Comparison of ENCODE assay signal across 23 cellular contexts in the genomic region with DNA sequence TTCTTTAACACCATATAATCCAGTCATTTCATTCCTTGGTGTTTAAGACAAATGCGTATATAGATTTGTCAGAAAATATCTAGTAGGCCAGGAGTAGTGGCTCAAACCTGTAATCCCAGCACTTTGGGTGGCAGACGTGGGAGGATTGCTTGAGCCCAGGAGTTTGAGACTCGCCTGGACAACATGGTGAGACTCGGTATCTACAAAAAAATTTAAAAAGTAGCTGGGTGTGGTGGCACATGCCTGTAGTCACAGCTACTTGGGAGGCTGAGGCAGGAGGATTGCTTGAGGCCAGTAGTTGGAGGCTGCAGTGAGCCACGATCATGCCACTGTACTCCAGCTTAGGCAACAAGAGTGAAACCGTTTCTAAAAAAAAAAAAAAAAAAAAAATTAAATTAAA. TPM values are rescaled to one million over a fixed set of nuclear protein-coding genes. Genes with fewer than 3 reads are reported as not detected.
DNase-seq lines count a peak whose midpoint lies in the region; ATAC-seq, FAIRE-seq and TF ChIP-seq lines count a peak whose summit lies in the region.
"Had no signal": no experiment of that assay in that cellular context is flagged by ENCODE, and none has a peak within 500 bp of the region (broad histone marks: within the 10 kb centered on the region; RNA-seq: fewer than 3 reads in every experiment).

No MANE protein-coding gene starts in this region.

- H3K4me1 ChIP-seq in HepG2 (ENCODE audit: insufficient read depth, low read length) (peaks cover 23% of the 10 kb centered on the region), right lobe of liver (peaks cover 0 to 13% (median 4%) of the 10 kb centered on the region in 4 donors), osteoblast (ENCODE audit: insufficient read depth, low read length) (peaks cover 10% of the 10 kb centered on the region)
- H3K4me1 ChIP-seq: BE2C, Caco-2 had no signal

- H3K4me2 ChIP-seq in HepG2 (ENCODE audit: low read depth, low read length) (no peak overlapping the region), osteoblast (ENCODE audit: insufficient read depth, low read length) (no peak overlapping the region)
- H3K4me2 ChIP-seq: A549; BLaER1 treated with 17β-estradiol and CSF1 and Interleukin-3, amounts not matched to agents 10 nM and 100 nM; GM23338 had no signal

- no peak for TF ChIP-seq RAD21 in HepG2 (CRISPR knock-in tag; IDR thresholded peaks at IDR 0.05)

- no peak for ATAC-seq in HepG2
- no peak for ATAC-seq in right lobe of liver
- ATAC-seq: A549, GM23338, HCT116 had no signal

- H2AFZ ChIP-seq in HepG2 (ENCODE audit: low read length): no peak overlapping the region
- H2AFZ ChIP-seq in osteoblast (ENCODE audit: low read length): no peak overlapping the region

- peak overlapping the region; percentile 42 to 43 (median 42) for H3K4me3 Mint-ChIP-seq in nephron
- H3K4me3 Mint-ChIP-seq: CD14-positive monocyte; CD4-positive, alpha-beta memory T cell; GM23338; H9 had no signal

- no peaks in the 10 kb centered on the region for H3K9me3 ChIP-seq in HepG2 (ENCODE audit: low read length)
- H3K9me3 ChIP-seq in right lobe of liver: no peaks in the 10 kb centered on the region
- H3K9me3 ChIP-seq in osteoblast (ENCODE audit: low read depth, low read length): no peaks in the 10 kb centered on the region
- H3K9me3 ChIP-seq: A549; BE2C; BLaER1 treated with 17β-estradiol and CSF1 and Interleukin-3, amounts not matched to agents 10 nM and 100 nM; Caco-2 had no signal

- FAIRE-seq in HepG2 (lab: Jason Lieb, UNC): no peak
- FAIRE-seq: A549, G401.6, GM12892, GM19239 had no signal

- TF ChIP-seq POLR2A in HepG2 (IDR thresholded peaks at IDR 0.05; ENCODE audit: insufficient read depth in 1 of 2, low read depth in 2 of 2, low read length in 2 of 2) (no peak), right lobe of liver (IDR thresholded peaks at IDR 0.05) (no peak)

- H3K4me1 Mint-ChIP-seq in nephron: peaks cover 11% of the 10 kb centered on the region

- H3K4me3 ChIP-seq in HepG2 (replicated peaks in 1 of 3; ENCODE audit: insufficient read depth in 1 of 3, low read depth in 2 of 3, low read length in 3 of 3): no peak overlapping the region
- no peak overlapping the region for H3K4me3 ChIP-seq in right lobe of liver
- H3K4me3 ChIP-seq in osteoblast (ENCODE audit: insufficient read depth, low read length): no peak overlapping the region
- H3K4me3 ChIP-seq in brain microvascular endothelial cell (ENCODE audit: low read depth, low read length): no peak overlapping the region
- H3K4me3 ChIP-seq: A549; BLaER1 treated with 17β-estradiol and CSF1 and Interleukin-3, amounts not matched to agents 10 nM and 100 nM; GM23338 had no signal

- TF ChIP-seq CTCF in HepG2 (CRISPR knock-in tag; IDR thresholded peaks at IDR 0.05) (no peak), right lobe of liver (IDR thresholded peaks at IDR 0.05) (no peak), nephron (IDR thresholded peaks at IDR 0.05; ENCODE audit: unreplicated experiment in 3 of 3) (no peak), osteoblast (IDR thresholded peaks at IDR 0.05; ENCODE audit: extremely low read depth, low read depth, low read length) (no peak), brain microvascular endothelial cell (IDR thresholded peaks at IDR 0.05; ENCODE audit: low read depth, low read length, missing control alignments) (no peak)

- POLR2A ChIA-PET in HepG2 (lab: Yijun Ruan, JAX): no interaction called here

- peaks cover 5% of the 10 kb centered on the region for H3K27me3 Mint-ChIP-seq in nephron (ENCODE audit: low read depth)

- peaks cover 10% of the 10 kb centered on the region for H3K79me2 ChIP-seq in HepG2 (ENCODE audit: insufficient read depth, low read length)
- H3K79me2 ChIP-seq in osteoblast (ENCODE audit: insufficient read depth, low read length): peaks cover 20% of the 10 kb centered on the region

- intact Hi-C loops in HepG2 (cut with micrococcal nuclease; ENCODE audit: unreplicated experiment): loop anchor here (10.0 kb wide), 1 partner anchor 293 kb away; no protein-coding TSS in a partner anchor
- intact Hi-C loops in right lobe of liver (cut with DNase I): no loop called here

- no peaks in the 10 kb centered on the region for H3K9me3 Mint-ChIP-seq in nephron
- H3K9me3 Mint-ChIP-seq: GM23338, H9 had no signal

- no peak overlapping the region for H3K27ac ChIP-seq in HepG2 (ENCODE audit: extremely low read length, insufficient read depth, low read length)
- H3K27ac ChIP-seq in right lobe of liver: no peak overlapping the region
- H3K27ac ChIP-seq in osteoblast (ENCODE audit: low read depth, low read length): no peak overlapping the region
- H3K27ac ChIP-seq in brain microvascular endothelial cell: no peak overlapping the region
- H3K27ac ChIP-seq: A549; BLaER1 treated with 17β-estradiol and CSF1 and Interleukin-3, amounts not matched to agents 10 nM and 100 nM had no signal

- H3K36me3 ChIP-seq in HepG2 (replicated peaks in 1 of 2; ENCODE audit: control insufficient read depth in 1 of 2, insufficient read depth in 2 of 2, low read length in 2 of 2) (peaks cover 0 to 5% of the 10 kb centered on the region in 2 experiments; a peak in 2 of 5 replicates), right lobe of liver (peaks cover 0 to 9% (median 5%) of the 10 kb centered on the region in 4 donors), osteoblast (ENCODE audit: insufficient read depth, low read length) (peaks cover 5% of the 10 kb centered on the region), brain microvascular endothelial cell (replicated peaks) (peaks cover 4% of the 10 kb centered on the region)
- H3K36me3 ChIP-seq: BE2C had no signal

- H3K36me3 Mint-ChIP-seq in nephron (ENCODE audit: low read depth): peaks cover 5% of the 10 kb centered on the region

- no peaks in the 10 kb centered on the region for H3K27me3 ChIP-seq in HepG2 (ENCODE audit: control insufficient read depth in 1 of 2, insufficient read depth in 2 of 2, low read length in 2 of 2)
- no peaks in the 10 kb centered on the region for H3K27me3 ChIP-seq in right lobe of liver
- H3K27me3 ChIP-seq in osteoblast (ENCODE audit: insufficient read depth, low read length): no peaks in the 10 kb centered on the region
- no peaks in the 10 kb centered on the region for H3K27me3 ChIP-seq in brain microvascular endothelial cell (replicated peaks)
- H3K27me3 ChIP-seq: BE2C; BLaER1 treated with 17β-estradiol and CSF1 and Interleukin-3, amounts not matched to agents 10 nM and 100 nM had no signal

- TF ChIP-seq EP300 in HepG2 (IDR thresholded peaks at IDR 0.05; ENCODE audit: low read depth in 2 of 2, low read length in 2 of 2) (no peak), HepG2 (CRISPR knock-in tag; IDR thresholded peaks at IDR 0.05; ENCODE audit: borderline replicate concordance) (no peak)

- CTCF ChIA-PET in HepG2 (lab: Yijun Ruan, JAX; ENCODE audit: low intra/inter-chr PET ratio, low total read pairs): no interaction called here

- in situ Hi-C loops in HepG2 (cut with HindIII; ENCODE audit: extremely low pct_ligation_motif_present, low pct_unique_long_range_greater_than_20kb) (no loop called here), brain microvascular endothelial cell (cut with HindIII; ENCODE audit: low pct_ligation_motif_present, low sequenced_read_pairs) (no loop called here)

- no peaks in the 10 kb centered on the region; the same call in 1 of the 2 replicates for H4K20me1 ChIP-seq in HepG2 (ENCODE audit: insufficient read depth, low read length)
- H4K20me1 ChIP-seq in osteoblast (ENCODE audit: insufficient read depth, low read length): peaks cover 5% of the 10 kb centered on the region

- DNase-seq in HepG2 (ENCODE audit: low spot score): no peak
- DNase-seq in right lobe of liver: no peak
- peak; percentile 23 for DNase-seq in osteoblast (ENCODE audit: insufficient read length, low spot score, missing footprints)
- no peak for DNase-seq in NCI-H345 (lab: John Stamatoyannopoulos, UW)
- DNase-seq in brain microvascular endothelial cell: no peak
- DNase-seq: 8988T; ACHN; AML-193; BE2C; Caco-2; CD4-positive, alpha-beta memory T cell; DMS153; DND-41; H9 had no signal

- H3K9ac ChIP-seq in HepG2 (ENCODE audit: insufficient read depth, low read depth, low read length): no peak overlapping the region
- H3K9ac ChIP-seq: BLaER1 treated with 17β-estradiol and CSF1 and Interleukin-3, amounts not matched to agents 10 nM and 100 nM had no signal

- no TSS peak for BruUV-seq in HepG2 (replicated peaks; lab: Mats Ljungman, UMichigan)

- H3K27ac Mint-ChIP-seq in nephron: no peak overlapping the region
- H3K27ac Mint-ChIP-seq: CD14-positive monocyte had no signal

- WGBS in HepG2 (ENCODE audit: low lambda C conversion rate): 57% methylated on average over 6 of the region's 6 CpGs
- 92% methylated on average over 6 of the region's 6 CpGs for WGBS in right lobe of liver (ENCODE audit: insufficient coverage, low coverage, low lambda C conversion rate, missing lambda C conversion rate)

RNA-seq across cellular contexts. Expression of a gene that starts 1.9 kb away (rescaled TPM):
- total RNA-seq in HepG2 (2016; rRNA removed; fragmentation: Illumina TruSeq; extraction: Trizol): 32.1 and 32.8 TPM in 2 replicates
- total RNA-seq in HepG2 (2016; cell fraction: cytosol; rRNA removed; fragmentation: Illumina TruSeq; extraction: Trizol; ENCODE audit: low read depth): 13.1 and 13.6 TPM in 2 replicates
- 31.6 and 34.2 TPM in 2 replicates for total RNA-seq in HepG2 (2016; cell fraction: insoluble cytoplasmic fraction; rRNA removed; fragmentation: Illumina TruSeq; extraction: Trizol)
- total RNA-seq in HepG2 (2016; cell fraction: membrane; rRNA removed; fragmentation: Illumina TruSeq; extraction: Trizol): 27.7 and 29.6 TPM in 2 replicates
- total RNA-seq in HepG2 (2016; cell fraction: nucleus; rRNA removed; fragmentation: Illumina TruSeq; extraction: Trizol): 21.4 and 25.0 TPM in 2 replicates
- 27.1 and 34.1 TPM in 2 replicates for polyA plus RNA-seq in HepG2 (2011; rRNA removed)
- polyA plus RNA-seq in HepG2 (2011; cell fraction: cytosol; rRNA removed): 24.2 and 25.0 TPM in 2 replicates
- 50.1 and 52.8 TPM in 2 replicates for polyA plus RNA-seq in HepG2 (2011; cell fraction: nucleus; rRNA removed)
- 21.2 and 22.8 TPM in 2 replicates for polyA plus RNA-seq in HepG2 (2012)
- polyA plus RNA-seq in HepG2 (2016; cell fraction: cytosol; fragmentation: Illumina TruSeq; extraction: Trizol; ENCODE audit: low read depth): 12.6 and 13.3 TPM in 2 replicates
- polyA plus RNA-seq in HepG2 (2016; cell fraction: insoluble cytoplasmic fraction; fragmentation: Illumina TruSeq; extraction: Trizol; ENCODE audit: low read depth): 28.2 TPM in 2 replicates
- polyA plus RNA-seq in HepG2 (2016; cell fraction: membrane; fragmentation: Illumina TruSeq; extraction: Trizol; ENCODE audit: low read depth): 18.7 and 19.2 TPM in 2 replicates
- 30.0 and 32.2 TPM in 2 replicates for polyA plus RNA-seq in HepG2 (2016; cell fraction: nucleus; fragmentation: Illumina TruSeq; extraction: Trizol; ENCODE audit: insufficient read depth, low read depth)
- 38.6 and 41.3 TPM in 2 replicates for polyA minus RNA-seq in HepG2 (2011; rRNA and poly(A)+ RNA removed; ENCODE audit: low replicate concordance)
- 14.0 and 18.4 TPM in 2 replicates for polyA minus RNA-seq in HepG2 (2011; cell fraction: cytosol; rRNA and poly(A)+ RNA removed)
- polyA minus RNA-seq in HepG2 (2011; cell fraction: nucleus; rRNA and poly(A)+ RNA removed): 34.6 and 41.4 TPM in 2 replicates
- total RNA-seq in right lobe of liver: 10 to 100 TPM; 15.8 to 20.0 (median 18.8) TPM
- 47.1 and 47.4 TPM in 2 replicates for total RNA-seq in osteoblast

RNA-seq across cellular contexts. Expression of a gene that starts 56.2 kb away (rescaled TPM):
- total RNA-seq in HepG2 (2016; rRNA removed; fragmentation: Illumina TruSeq; extraction: Trizol): not detected in 2 replicates
- not detected in 2 replicates for total RNA-seq in HepG2 (2016; cell fraction: cytosol; rRNA removed; fragmentation: Illumina TruSeq; extraction: Trizol; ENCODE audit: low read depth)
- not detected in 2 replicates for total RNA-seq in HepG2 (2016; cell fraction: insoluble cytoplasmic fraction; rRNA removed; fragmentation: Illumina TruSeq; extraction: Trizol)
- total RNA-seq in HepG2 (2016; cell fraction: membrane; rRNA removed; fragmentation: Illumina TruSeq; extraction: Trizol): not detected in 2 replicates
- not detected in 2 replicates for total RNA-seq in HepG2 (2016; cell fraction: nucleus; rRNA removed; fragmentation: Illumina TruSeq; extraction: Trizol)
- polyA plus RNA-seq in HepG2 (2011; rRNA removed): 0.14 and 0.20 TPM in 2 replicates
- polyA plus RNA-seq in HepG2 (2011; cell fraction: cytosol; rRNA removed): 0.14 and 0.17 TPM in 2 replicates
- 0.35 and 0.63 TPM in 2 replicates for polyA plus RNA-seq in HepG2 (2011; cell fraction: nucleus; rRNA removed)
- polyA plus RNA-seq in HepG2 (2012): 0.19 TPM in 1 of 2 replicates, not detected in the other
- not detected in 2 replicates for polyA plus RNA-seq in HepG2 (2016; cell fraction: cytosol; fragmentation: Illumina TruSeq; extraction: Trizol; ENCODE audit: low read depth)
- polyA plus RNA-seq in HepG2 (2016; cell fraction: insoluble cytoplasmic fraction; fragmentation: Illumina TruSeq; extraction: Trizol; ENCODE audit: low read depth): not detected in 2 replicates
- not detected in 2 replicates for polyA plus RNA-seq in HepG2 (2016; cell fraction: membrane; fragmentation: Illumina TruSeq; extraction: Trizol; ENCODE audit: low read depth)
- polyA plus RNA-seq in HepG2 (2016; cell fraction: nucleus; fragmentation: Illumina TruSeq; extraction: Trizol; ENCODE audit: insufficient read depth, low read depth): not detected in 2 replicates
- polyA minus RNA-seq in HepG2 (2011; rRNA and poly(A)+ RNA removed; ENCODE audit: low replicate concordance): not detected in 2 replicates
- not detected in 2 replicates for polyA minus RNA-seq in HepG2 (2011; cell fraction: cytosol; rRNA and poly(A)+ RNA removed)
- polyA minus RNA-seq in HepG2 (2011; cell fraction: nucleus; rRNA and poly(A)+ RNA removed): not detected in 2 replicates
- total RNA-seq in right lobe of liver: not detected
- not detected in 2 replicates for total RNA-seq in osteoblast
- total RNA-seq: Caco-2 had no signal
- polyA plus RNA-seq: CD4-positive, alpha-beta memory T cell had no signal
